Comparison of ENCODE assay signal across 19 cellular contexts in the genomic region with DNA sequence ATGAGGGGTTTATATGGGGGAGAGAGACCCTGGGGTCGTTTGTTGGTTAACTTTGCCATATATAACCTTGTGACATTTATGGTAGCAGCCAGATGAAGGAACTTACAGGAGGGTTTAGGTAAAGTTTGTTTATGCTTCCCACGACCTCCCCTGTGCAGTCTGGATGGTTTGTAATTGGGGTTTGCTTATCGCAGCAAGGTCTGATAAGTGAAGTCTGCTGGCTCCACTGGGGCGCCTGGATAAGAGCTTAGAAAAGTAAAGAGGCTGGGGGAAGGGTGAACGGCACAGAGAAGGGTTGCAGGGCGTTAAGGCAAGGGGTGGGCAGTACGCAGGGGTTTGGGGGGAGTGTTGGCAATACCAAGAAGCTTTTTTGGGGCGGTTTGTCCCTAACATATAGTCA.
DNase-seq lines count a peak whose midpoint lies in the region; ATAC-seq and TF ChIP-seq lines count a peak whose summit lies in the region.
"Had no signal": no experiment of that assay in that cellular context is flagged by ENCODE, and none has a peak within 500 bp of the region (broad histone marks: within the 10 kb centered on the region; RNA-seq: fewer than 3 reads in every experiment).

No MANE protein-coding gene starts in this region.

- H3K27me3 ChIP-seq in SK-N-SH (ENCODE audit: insufficient read depth) (no peaks in the 10 kb centered on the region), H7 (ENCODE audit: control insufficient read depth, insufficient read depth, low read length) (no peaks in the 10 kb centered on the region)

- H4K20me1 ChIP-seq in SK-N-SH (ENCODE audit: insufficient read depth) = peaks cover 7% of the 10 kb centered on the region; the same call in 1 of the 2 replicates

- no peak overlapping the region for H3K4me2 ChIP-seq in SK-N-SH

- peaks cover 62% of the 10 kb centered on the region for H3K36me3 Mint-ChIP-seq in nephron progenitor cell (ENCODE audit: low read depth)

- H2AFZ ChIP-seq in SK-N-SH (ENCODE audit: low read depth) = no peak overlapping the region

- H3K9ac ChIP-seq in SK-N-SH = no peak overlapping the region

- H3F3A ChIP-seq in SK-N-SH (replicated peaks; ENCODE audit: insufficient read depth) = no peaks in the 10 kb centered on the region

- H3K9me3 ChIP-seq in SK-N-SH = 0 out of 2 replicates have a peak, but pooled peaks cover 11% of the 10 kb centered on the region

- H3K9me3 Mint-ChIP-seq in nephron progenitor cell = peaks cover 75% of the 10 kb centered on the region
- H3K9me3 Mint-ChIP-seq: HFFc6 had no signal

- DNase-seq in SK-N-SH = peak; percentile 15
- DNase-seq in ELF-1 (ENCODE audit: low read depth, low spot score) = peak; percentile 28
- peak; percentile 23 for DNase-seq in amniotic epithelial cell (ENCODE audit: low read depth)
- DNase-seq in nephron progenitor cell = no peak
- no peak for DNase-seq in H7
- DNase-seq in posterior vena cava (ENCODE audit: low spot score) = no peak
- DNase-seq in DMS153 treated with DMSO at 0.1 percent for 48 hours (lab: John Stamatoyannopoulos, UW; ENCODE audit: unreplicated experiment) = no peak
- DNase-seq: CD4-positive, alpha-beta memory T cell; GF-D8; GOT3; HFFc6; IMR-90; NCI-H1105; NCI-H187; NCI-H446 treated with DMSO at 0.1 percent for 48 hours; NK-92 treated with Interleukin-12 subunit alpha and Interleukin-12 subunit beta, amount 100 ng/mL, for 24 hours had no signal

- H3K79me2 ChIP-seq in SK-N-SH (ENCODE audit: insufficient read depth) = peaks cover 53% of the 10 kb centered on the region

- peak overlapping the region in 1 of 2 experiments; percentile 28; a peak in 2 of 4 replicates for H3K27ac ChIP-seq in SK-N-SH (ENCODE audit: low read depth in 2 of 2, low read length in 1 of 2)
- H3K27ac ChIP-seq: 22Rv1 had no signal

- intact Hi-C loops in posterior vena cava (cut with DNase I) = no loop called here

- H3K4me1 ChIP-seq in SK-N-SH (ENCODE audit: control insufficient read depth in 1 of 2, insufficient read depth in 2 of 2, low read depth in 1 of 2, low read length in 1 of 2) = no peaks in the 10 kb centered on the region; a peak in 2 of 4 replicates

- peak overlapping the region; percentile 58 for H3K27ac Mint-ChIP-seq in nephron progenitor cell
- H3K27ac Mint-ChIP-seq: B cell, HFFc6 had no signal

- no peak for TF ChIP-seq EP300 in SK-N-SH (IDR thresholded peaks at IDR 0.05; ENCODE audit: borderline replicate concordance in 1 of 2, low read depth in 1 of 2, low read length in 1 of 2)

- H3K4me3 ChIP-seq in SK-N-SH (ENCODE audit: low read depth in 2 of 2, low read length in 1 of 2) (no peak overlapping the region), H7 (ENCODE audit: insufficient read depth, low read depth, low read length) (no peak overlapping the region)

- no peak for TF ChIP-seq RAD21 in SK-N-SH (IDR thresholded peaks at IDR 0.05; ENCODE audit: low read length)

- peak overlapping the region; percentile 21 for H3K4me3 Mint-ChIP-seq in nephron progenitor cell
- H3K4me3 Mint-ChIP-seq: B cell, HFFc6 had no signal

- TF ChIP-seq CTCF in SK-N-SH (IDR thresholded peaks at IDR 0.05) = no peak
- TF ChIP-seq CTCF in nephron progenitor cell (IDR thresholded peaks at IDR 0.05) = no peak

- ATAC-seq in SK-N-SH treated with all-trans-retinoic acid at 6 μM for 48 hours = no peak

- peaks cover 0 to 3% of the 10 kb centered on the region in 2 experiments for H3K36me3 ChIP-seq in SK-N-SH (replicated peaks in 1 of 2; ENCODE audit: control insufficient read depth in 1 of 2, insufficient read depth in 2 of 2, low read length in 1 of 2)
- no peaks in the 10 kb centered on the region; the same call in 1 of the 2 replicates for H3K36me3 ChIP-seq in H7 (replicated peaks; ENCODE audit: control insufficient read depth, insufficient read depth, low read length)

- POLR2A ChIA-PET in SK-N-SH (lab: Yijun Ruan, JAX) = no interaction called here

- CTCF ChIA-PET in SK-N-SH (lab: Yijun Ruan, JAX) = no interaction called here

- no peaks in the 10 kb centered on the region for H3K9me2 ChIP-seq in SK-N-SH

- H3K27me3 Mint-ChIP-seq in nephron progenitor cell (ENCODE audit: low read depth, poor library complexity) = no peaks in the 10 kb centered on the region
- H3K27me3 Mint-ChIP-seq: B cell; CD4-positive, alpha-beta memory T cell had no signal

- WGBS in SK-N-SH (ENCODE audit: low lambda C conversion rate) = 67% methylated on average over 8 of the region's 8 CpGs

- H3K4me1 Mint-ChIP-seq in nephron progenitor cell = peaks cover 26% of the 10 kb centered on the region

TF ChIP-seq in SK-N-SH, 30 proteins besides CTCF, POLR2A, EP300 and RAD21:
- TF ChIP-seq NFIC (IDR thresholded peaks at IDR 0.05; ENCODE audit: borderline replicate concordance) = no peak
- TF ChIP-seq MXI1 (IDR thresholded peaks at IDR 0.05; ENCODE audit: low read depth, low read length) = no peak
- TF ChIP-seq, protein P1, sequence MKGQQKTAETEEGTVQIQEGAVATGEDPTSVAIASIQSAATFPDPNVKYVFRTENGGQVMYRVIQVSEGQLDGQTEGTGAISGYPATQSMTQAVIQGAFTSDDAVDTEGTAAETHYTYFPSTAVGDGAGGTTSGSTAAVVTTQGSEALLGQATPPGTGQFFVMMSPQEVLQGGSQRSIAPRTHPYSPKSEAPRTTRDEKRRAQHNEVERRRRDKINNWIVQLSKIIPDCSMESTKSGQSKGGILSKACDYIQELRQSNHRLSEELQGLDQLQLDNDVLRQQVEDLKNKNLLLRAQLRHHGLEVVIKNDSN (IDR thresholded peaks at IDR 0.05; ENCODE audit: borderline replicate concordance, low read depth) = no peak
- TF ChIP-seq CHD2 (IDR thresholded peaks at IDR 0.05; ENCODE audit: low read length, partially characterized antibody) = no peak
- peak; percentile 53 for TF ChIP-seq GATA2 (CRISPR knock-in tag; IDR thresholded peaks at IDR 0.05)

TF ChIP-seq in SK-N-SH treated with all-trans-retinoic acid at 6 μM for 48 hours, 23 proteins besides CTCF, POLR2A, EP300 and RAD21:
- TF ChIP-seq GLIS3 (CRISPR knock-in tag; IDR thresholded peaks at IDR 0.05) (no peak), BACH2 (CRISPR knock-in tag; IDR thresholded peaks at IDR 0.05; ENCODE audit: borderline replicate concordance) (no peak), PPARA (CRISPR knock-in tag; IDR thresholded peaks at IDR 0.05; ENCODE audit: borderline replicate concordance) (no peak), ZC3H10 (CRISPR knock-in tag; IDR thresholded peaks at IDR 0.05) (no peak), TOX (CRISPR knock-in tag; IDR thresholded peaks at IDR 0.05; ENCODE audit: borderline replicate concordance) (no peak), ESRRG (CRISPR knock-in tag; IDR thresholded peaks at IDR 0.05) (no peak), RARB (CRISPR knock-in tag; IDR thresholded peaks at IDR 0.05) (no peak), ZNF70 (CRISPR knock-in tag; IDR thresholded peaks at IDR 0.05) (no peak), ARNTL (CRISPR knock-in tag; IDR thresholded peaks at IDR 0.05; ENCODE audit: borderline replicate concordance, low read depth) (no peak)
- TF ChIP-seq, protein P2, sequence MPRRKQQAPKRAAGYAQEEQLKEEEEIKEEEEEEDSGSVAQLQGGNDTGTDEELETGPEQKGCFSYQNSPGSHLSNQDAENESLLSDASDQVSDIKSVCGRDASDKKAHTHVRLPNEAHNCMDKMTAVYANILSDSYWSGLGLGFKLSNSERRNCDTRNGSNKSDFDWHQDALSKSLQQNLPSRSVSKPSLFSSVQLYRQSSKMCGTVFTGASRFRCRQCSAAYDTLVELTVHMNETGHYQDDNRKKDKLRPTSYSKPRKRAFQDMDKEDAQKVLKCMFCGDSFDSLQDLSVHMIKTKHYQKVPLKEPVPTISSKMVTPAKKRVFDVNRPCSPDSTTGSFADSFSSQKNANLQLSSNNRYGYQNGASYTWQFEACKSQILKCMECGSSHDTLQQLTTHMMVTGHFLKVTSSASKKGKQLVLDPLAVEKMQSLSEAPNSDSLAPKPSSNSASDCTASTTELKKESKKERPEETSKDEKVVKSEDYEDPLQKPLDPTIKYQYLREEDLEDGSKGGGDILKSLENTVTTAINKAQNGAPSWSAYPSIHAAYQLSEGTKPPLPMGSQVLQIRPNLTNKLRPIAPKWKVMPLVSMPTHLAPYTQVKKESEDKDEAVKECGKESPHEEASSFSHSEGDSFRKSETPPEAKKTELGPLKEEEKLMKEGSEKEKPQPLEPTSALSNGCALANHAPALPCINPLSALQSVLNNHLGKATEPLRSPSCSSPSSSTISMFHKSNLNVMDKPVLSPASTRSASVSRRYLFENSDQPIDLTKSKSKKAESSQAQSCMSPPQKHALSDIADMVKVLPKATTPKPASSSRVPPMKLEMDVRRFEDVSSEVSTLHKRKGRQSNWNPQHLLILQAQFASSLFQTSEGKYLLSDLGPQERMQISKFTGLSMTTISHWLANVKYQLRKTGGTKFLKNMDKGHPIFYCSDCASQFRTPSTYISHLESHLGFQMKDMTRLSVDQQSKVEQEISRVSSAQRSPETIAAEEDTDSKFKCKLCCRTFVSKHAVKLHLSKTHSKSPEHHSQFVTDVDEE (CRISPR knock-in tag; IDR thresholded peaks at IDR 0.05) = no peak

Comparison
In these comparisons a context has a peak if more than half of its experiments do, and no peak if none do; other contexts are left out.
1. DNase-seq: peak in SK-N-SH (single experiment), ELF-1 (single experiment) and amniotic epithelial cell (single experiment); none in nephron progenitor cell (single experiment), H7 (single experiment), posterior vena cava (single experiment) and DMS153 treated with DMSO at 0.1 percent for 48 hours (single experiment).